15 cellular contexts compared by ENCODE assay signal in the genomic region with DNA sequence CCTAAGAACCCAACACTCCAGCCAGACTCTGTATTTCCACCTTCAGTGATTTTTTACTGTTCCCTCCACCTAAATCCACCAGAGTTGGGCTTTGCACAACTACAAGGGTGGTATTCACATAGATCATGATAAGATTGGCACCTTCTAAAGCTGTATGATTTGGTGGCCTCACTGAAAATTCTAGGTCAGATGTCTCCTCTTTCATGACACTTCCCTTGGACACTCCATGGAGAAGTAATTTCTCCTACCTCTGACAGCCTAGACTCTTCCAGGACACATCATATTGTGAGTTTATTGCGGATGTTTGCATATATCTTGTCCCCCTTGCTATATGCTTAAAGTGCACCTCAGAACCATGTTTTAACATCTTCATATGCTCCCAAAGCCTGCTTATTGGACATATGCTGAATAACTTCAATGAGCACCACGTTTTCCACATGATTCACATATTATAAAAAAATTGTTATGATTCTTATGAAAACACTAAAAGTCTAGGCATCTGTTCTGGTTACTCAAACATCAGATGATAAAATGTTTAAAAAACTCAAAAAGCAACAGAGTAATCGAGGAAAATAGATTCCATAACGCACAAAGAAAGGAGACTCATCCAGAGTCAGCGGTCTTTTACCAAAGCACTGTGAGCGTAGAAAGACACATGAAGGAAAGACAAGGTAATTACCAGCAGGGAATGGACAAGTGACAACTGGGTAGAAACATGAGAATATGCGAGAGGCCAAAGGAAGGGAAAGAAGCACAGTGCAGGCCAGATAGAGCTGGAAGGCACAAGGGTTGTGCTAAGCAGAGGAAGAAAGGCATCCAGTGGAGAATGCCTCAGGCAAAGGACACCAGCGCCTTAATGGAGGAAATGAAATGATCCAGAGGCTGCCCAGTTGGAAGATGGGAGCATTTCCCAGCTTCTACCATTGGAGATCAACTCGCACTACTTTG.
"Had no signal": no experiment of that assay in that cellular context is flagged by ENCODE, and none has a peak within 500 bp of the region (broad histone marks: within the 10 kb centered on the region; RNA-seq: fewer than 3 reads in every experiment).

No MANE protein-coding gene starts in this region.

- H3K4me3 Mint-ChIP-seq: nephron; stimulated activated effector memory CD8-positive, alpha-beta T cell treated with anti-CD3 and anti-CD28 coated beads, Interleukin-12 subunit alpha, Interleukin-12 subunit beta, amount 100 ng/mL, for 72 hours had no signal

- H3K27ac Mint-ChIP-seq: activated naive CD4-positive, alpha-beta T cell treated with anti-CD3 and anti-CD28 coated beads, Interleukin-2, amount 50 U/mL, for 72 hours; stimulated activated effector memory CD8-positive, alpha-beta T cell treated with anti-CD3 and anti-CD28 coated beads, Interleukin-12 subunit alpha, Interleukin-12 subunit beta, amount 100 ng/mL, for 72 hours had no signal

- H3K9me3 ChIP-seq: body of pancreas, mucosa of descending colon, tibial artery had no signal

- H3K4me3 ChIP-seq: body of pancreas, lung, mucosa of descending colon, tibial artery had no signal

- H3K9me3 Mint-ChIP-seq: activated naive CD4-positive, alpha-beta T cell treated with anti-CD3 and anti-CD28 coated beads, Interleukin-2, amount 50 U/mL, for 72 hours; stimulated activated effector memory CD8-positive, alpha-beta T cell treated with anti-CD3 and anti-CD28 coated beads, Interleukin-12 subunit alpha, Interleukin-12 subunit beta, amount 100 ng/mL, for 72 hours had no signal

- H3K27ac ChIP-seq: tibial artery had no signal

- H3K4me1 Mint-ChIP-seq: stimulated activated effector memory CD8-positive, alpha-beta T cell treated with anti-CD3 and anti-CD28 coated beads, Interleukin-12 subunit alpha, Interleukin-12 subunit beta, amount 100 ng/mL, for 72 hours had no signal

- H3K4me1 ChIP-seq: tibial artery had no signal

- DNase-seq: activated effector memory CD4-positive, alpha-beta T cell treated with Interleukin-2 at 50 U/mL for 16 hours; amniotic stem cell; body of pancreas; central memory CD4-positive, alpha-beta T cell; cortex of kidney; effector CD8-positive, alpha-beta T cell; hypothalamus; mucosa of descending colon; retina; tibial artery had no signal

- ATAC-seq: activated CD4-positive, CD25-positive, alpha-beta regulatory T cell treated with anti-CD3 and anti-CD28 coated beads, Interleukin-2, amount 50 U/mL, for 24 hours; activated naive CD4-positive, alpha-beta T cell treated with anti-CD3 and anti-CD28 coated beads, Interleukin-2, amount 50 U/mL, for 72 hours; body of pancreas; mucosa of descending colon; stimulated activated effector memory CD8-positive, alpha-beta T cell treated with anti-CD3 and anti-CD28 coated beads, Interleukin-12 subunit alpha, Interleukin-12 subunit beta, amount 100 ng/mL, for 72 hours had no signal

- H3K27me3 ChIP-seq: body of pancreas, tibial artery had no signal
